Comparison of ENCODE assay signal across 10 cellular contexts in genomic region chr17:74282274-74282586, GRCh38. TPM values are rescaled to one million over a fixed set of nuclear protein-coding genes. Genes with fewer than 3 reads are reported as not detected.
DNase-seq lines count a peak whose midpoint lies in the region; ATAC-seq, FAIRE-seq and TF ChIP-seq lines count a peak whose summit lies in the region.
"Not testable (repeated sequence)": the region's sequence is repeated elsewhere in the genome, so short reads cannot be mapped to it uniquely, and the experiment has no call there.
"Had no signal": no experiment of that assay in that cellular context is flagged by ENCODE, and none has a peak within 500 bp of the region (broad histone marks: within the 10 kb centered on the region; RNA-seq: fewer than 3 reads in every experiment).

No MANE protein-coding gene starts in this region.

- H3K4me1 ChIP-seq in CD8-positive, alpha-beta memory T cell (ENCODE audit: insufficient read depth, low read length): peaks cover 59% of the 10 kb centered on the region
- not testable (repeated sequence) for H3K4me1 ChIP-seq in keratinocyte (ENCODE audit: control insufficient read depth, extremely low read depth, insufficient read depth, low read length)

- not testable (repeated sequence) for H3K36me3 ChIP-seq in CD8-positive, alpha-beta memory T cell (ENCODE audit: insufficient read depth, low read length); keratinocyte (ENCODE audit: control insufficient read depth in 2 of 2, extremely low read depth in 1 of 2, insufficient read depth in 2 of 2, low read length in 2 of 2)

- ATAC-seq in activated CD8-positive, alpha-beta memory T cell treated with anti-CD3 and anti-CD28 coated beads, Interleukin-2, amount 10 ng/mL, durations not matched to agents 7 days and 5 days; central memory CD8-positive, alpha-beta T cell (replicated peaks; ENCODE audit: extremely low read depth, poor library complexity, severe bottlenecking): not testable (repeated sequence)

- not testable (repeated sequence) for H3K79me2 ChIP-seq in keratinocyte (ENCODE audit: control insufficient read depth, insufficient read depth, low read length)

- H3K27me3 ChIP-seq in CD8-positive, alpha-beta memory T cell (ENCODE audit: insufficient read depth, low read length, poor library complexity, severe bottlenecking); keratinocyte (ENCODE audit: control insufficient read depth, extremely low read depth, insufficient read depth, low read length): not testable (repeated sequence)

- peak overlapping the region; percentile 71 for H3K27ac ChIP-seq in CD8-positive, alpha-beta memory T cell (ENCODE audit: low read depth, low read length)
- H3K27ac ChIP-seq in keratinocyte (ENCODE audit: control insufficient read depth, insufficient read depth, low read length): peak overlapping the region; percentile 22

- not testable (repeated sequence) for H3K4me2 ChIP-seq in keratinocyte (ENCODE audit: control insufficient read depth, extremely low read depth, insufficient read depth, low read depth, low read length)

- H3K9me3 Mint-ChIP-seq in CD8-positive, alpha-beta memory T cell; T-helper 2 cell treated with Interferon-gamma antibody and Interleukin-4, amounts not matched to agents 5 μg/mL and 100 μg/mL, for 36 hours; activated CD8-positive, alpha-beta memory T cell treated with anti-CD3 and anti-CD28 coated beads, Interleukin-2, amount 10 ng/mL, durations not matched to agents 7 days and 5 days (ENCODE audit: low read depth); activated naive CD4-positive, alpha-beta T cell treated with anti-CD3 and anti-CD28 coated beads, Interleukin-2, amount 50 U/mL, for 24 hours; central memory CD8-positive, alpha-beta T cell; stimulated activated naive CD8-positive, alpha-beta T cell treated with anti-CD3 and anti-CD28 coated beads, Interleukin-15, Interleukin-2, amounts not matched to agents 100 ng/mL and 50 ng/mL, for 24 hours: not testable (repeated sequence)

- not testable (repeated sequence) for H3K9me3 ChIP-seq in CD8-positive, alpha-beta memory T cell (ENCODE audit: low read length); keratinocyte (ENCODE audit: control insufficient read depth, low read depth, low read length)

- peak overlapping the region in 5 of 7 donors; percentile 33 to 87 (median 76) for H3K4me3 Mint-ChIP-seq in CD8-positive, alpha-beta memory T cell
- H3K4me3 Mint-ChIP-seq in T-helper 2 cell treated with Interferon-gamma antibody and Interleukin-4, amounts not matched to agents 5 μg/mL and 100 μg/mL, for 36 hours: peak overlapping the region; percentile 79
- H3K4me3 Mint-ChIP-seq in activated CD8-positive, alpha-beta memory T cell treated with anti-CD3 and anti-CD28 coated beads, Interleukin-2, amount 10 ng/mL, durations not matched to agents 7 days and 5 days; activated naive CD4-positive, alpha-beta T cell treated with anti-CD3 and anti-CD28 coated beads, Interleukin-2, amount 50 U/mL, for 24 hours; stimulated activated naive CD8-positive, alpha-beta T cell treated with anti-CD3 and anti-CD28 coated beads, Interleukin-15, Interleukin-2, amounts not matched to agents 100 ng/mL and 50 ng/mL, for 24 hours: not testable (repeated sequence)
- peak overlapping the region; percentile 38 for H3K4me3 Mint-ChIP-seq in central memory CD8-positive, alpha-beta T cell

- dilution Hi-C loops in keratinocyte (cut with MboI; ENCODE audit: extremely low pct_ligation_motif_present, low sequenced_read_pairs): not testable (repeated sequence)

- H3K4me3 ChIP-seq in CD8-positive, alpha-beta memory T cell (ENCODE audit: low read length); keratinocyte (ENCODE audit: control insufficient read depth in 2 of 3, extremely low read depth in 1 of 3, insufficient read depth in 2 of 3, low read depth in 1 of 3, low read length in 3 of 3): not testable (repeated sequence)

- H4K20me1 ChIP-seq in keratinocyte (ENCODE audit: control insufficient read depth, extremely low read depth, insufficient read depth, low read length): not testable (repeated sequence)

- H3K27ac Mint-ChIP-seq in CD8-positive, alpha-beta memory T cell: peak overlapping the region; percentile 72 to 100 (median 98)
- peak overlapping the region; percentile 100 for H3K27ac Mint-ChIP-seq in T-helper 2 cell treated with Interferon-gamma antibody and Interleukin-4, amounts not matched to agents 5 μg/mL and 100 μg/mL, for 36 hours
- peak overlapping the region; percentile 98 for H3K27ac Mint-ChIP-seq in activated CD8-positive, alpha-beta memory T cell treated with anti-CD3 and anti-CD28 coated beads, Interleukin-2, amount 10 ng/mL, durations not matched to agents 7 days and 5 days
- H3K27ac Mint-ChIP-seq in activated naive CD4-positive, alpha-beta T cell treated with anti-CD3 and anti-CD28 coated beads, Interleukin-2, amount 50 U/mL, for 24 hours: peak overlapping the region; percentile 68
- peak overlapping the region; percentile 87 for H3K27ac Mint-ChIP-seq in central memory CD8-positive, alpha-beta T cell (ENCODE audit: low read depth)
- peak overlapping the region; percentile 98 for H3K27ac Mint-ChIP-seq in stimulated activated naive CD8-positive, alpha-beta T cell treated with anti-CD3 and anti-CD28 coated beads, Interleukin-15, Interleukin-2, amounts not matched to agents 100 ng/mL and 50 ng/mL, for 24 hours

- H3K27me3 Mint-ChIP-seq in CD8-positive, alpha-beta memory T cell; T-helper 2 cell treated with Interferon-gamma antibody and Interleukin-4, amounts not matched to agents 5 μg/mL and 100 μg/mL, for 36 hours (ENCODE audit: low read depth); activated CD8-positive, alpha-beta memory T cell treated with anti-CD3 and anti-CD28 coated beads, Interleukin-2, amount 10 ng/mL, durations not matched to agents 7 days and 5 days; activated naive CD4-positive, alpha-beta T cell treated with anti-CD3 and anti-CD28 coated beads, Interleukin-2, amount 50 U/mL, for 24 hours; central memory CD8-positive, alpha-beta T cell; stimulated activated naive CD8-positive, alpha-beta T cell treated with anti-CD3 and anti-CD28 coated beads, Interleukin-15, Interleukin-2, amounts not matched to agents 100 ng/mL and 50 ng/mL, for 24 hours: not testable (repeated sequence)

- H3K36me3 Mint-ChIP-seq in CD8-positive, alpha-beta memory T cell; T-helper 2 cell treated with Interferon-gamma antibody and Interleukin-4, amounts not matched to agents 5 μg/mL and 100 μg/mL, for 36 hours (ENCODE audit: low read depth); activated CD8-positive, alpha-beta memory T cell treated with anti-CD3 and anti-CD28 coated beads, Interleukin-2, amount 10 ng/mL, durations not matched to agents 7 days and 5 days; activated naive CD4-positive, alpha-beta T cell treated with anti-CD3 and anti-CD28 coated beads, Interleukin-2, amount 50 U/mL, for 24 hours; stimulated activated naive CD8-positive, alpha-beta T cell treated with anti-CD3 and anti-CD28 coated beads, Interleukin-15, Interleukin-2, amounts not matched to agents 100 ng/mL and 50 ng/mL, for 24 hours (ENCODE audit: low read depth): not testable (repeated sequence)
- peaks cover 18% of the 10 kb centered on the region for H3K36me3 Mint-ChIP-seq in central memory CD8-positive, alpha-beta T cell (ENCODE audit: insufficient read depth)

- not testable (repeated sequence) for H3K9ac ChIP-seq in keratinocyte (ENCODE audit: control insufficient read depth, extremely low read depth, insufficient read depth, low read length)

- not testable (repeated sequence) for FAIRE-seq in keratinocyte (lab: Jason Lieb, UNC)

- not testable (repeated sequence) for H2AFZ ChIP-seq in keratinocyte (ENCODE audit: control insufficient read depth, low read length)

- POLR2A ChIA-PET in CD8-positive, alpha-beta memory T cell (lab: Charles Lee): not testable (repeated sequence)

- not testable (repeated sequence) for TF ChIP-seq CTCF in keratinocyte (optimal IDR thresholded peaks at IDR 0.05 in 1 of 3, IDR thresholded peaks at IDR 0.05 in 1 of 3, conservative IDR thresholded peaks at IDR 0.05 in 1 of 3; ENCODE audit: extremely low read depth in 1 of 3, insufficient read depth in 2 of 3, low read length in 3 of 3)

- not testable (repeated sequence) for H3K9me1 ChIP-seq in keratinocyte (ENCODE audit: control insufficient read depth, extremely low read depth, insufficient read depth, low read length)

- CTCF ChIA-PET in CD8-positive, alpha-beta memory T cell (lab: Charles Lee): interaction anchor here (0.9 to 8.3 kb wide), 7 partner anchors 13 to 79 kb away, joined by 3 to 52 read pairs (median 4); partner anchors contain the start of genes RPL38 and TTYH2
- CTCF ChIA-PET in activated CD8-positive, alpha-beta memory T cell treated with anti-CD3 and anti-CD28 coated beads, Interleukin-2, amount 10 ng/mL, durations not matched to agents 7 days and 5 days (lab: Charles Lee): interaction anchor here (1.1 to 3.8 kb wide), 4 partner anchors 15 to 175 kb away, joined by 3 to 45 read pairs (median 7); partner anchors contain the start of gene TTYH2

- not testable (repeated sequence) for DNase-seq in CD8-positive, alpha-beta memory T cell; T-helper 2 cell treated with Interferon-gamma antibody and Interleukin-4, amounts not matched to agents 5 μg/mL and 100 μg/mL, for 36 hours (ENCODE audit: low spot score); activated CD8-positive, alpha-beta memory T cell treated with anti-CD3 and anti-CD28 coated beads, Interleukin-2, amount 10 ng/mL, durations not matched to agents 7 days and 5 days; central memory CD8-positive, alpha-beta T cell (ENCODE audit: low spot score in 2 of 2); keratinocyte (ENCODE audit: low read depth, low spot score)

- H3K4me1 Mint-ChIP-seq in CD8-positive, alpha-beta memory T cell: peaks cover 42 to 76% (median 55%) of the 10 kb centered on the region in 3 donors
- H3K4me1 Mint-ChIP-seq in T-helper 2 cell treated with Interferon-gamma antibody and Interleukin-4, amounts not matched to agents 5 μg/mL and 100 μg/mL, for 36 hours (ENCODE audit: low read depth): peaks cover 50% of the 10 kb centered on the region
- peaks cover 56% of the 10 kb centered on the region for H3K4me1 Mint-ChIP-seq in activated CD8-positive, alpha-beta memory T cell treated with anti-CD3 and anti-CD28 coated beads, Interleukin-2, amount 10 ng/mL, durations not matched to agents 7 days and 5 days
- H3K4me1 Mint-ChIP-seq in activated naive CD4-positive, alpha-beta T cell treated with anti-CD3 and anti-CD28 coated beads, Interleukin-2, amount 50 U/mL, for 24 hours: peaks cover 32% of the 10 kb centered on the region
- peaks cover 47% of the 10 kb centered on the region for H3K4me1 Mint-ChIP-seq in central memory CD8-positive, alpha-beta T cell
- H3K4me1 Mint-ChIP-seq in stimulated activated naive CD8-positive, alpha-beta T cell treated with anti-CD3 and anti-CD28 coated beads, Interleukin-15, Interleukin-2, amounts not matched to agents 100 ng/mL and 50 ng/mL, for 24 hours (ENCODE audit: low read depth): peaks cover 57% of the 10 kb centered on the region

RNA-seq across cellular contexts. Expression of gene DNAI2, which starts 8.2 kb away (rescaled TPM):
- under 1 TPM; 0.35 to 0.37 TPM for total RNA-seq in CD8-positive, alpha-beta memory T cell
- polyA plus RNA-seq in CD8-positive, alpha-beta memory T cell: 0.60 TPM
- 1 to 10 TPM in 1 of 2 experiments, under 1 TPM in 1; 0.35 to 1.3 TPM for total RNA-seq in activated CD8-positive, alpha-beta memory T cell treated with anti-CD3 and anti-CD28 coated beads, Interleukin-2, amount 10 ng/mL, durations not matched to agents 7 days and 5 days
- polyA plus RNA-seq in keratinocyte: not detected in 3 replicates
- polyA plus RNA-seq in keratinocyte (2011; ENCODE audit: low read depth): not detected
- not detected in 2 replicates for polyA plus RNA-seq in keratinocyte (2011; cell fraction: cytosol; rRNA removed)
- polyA plus RNA-seq in keratinocyte (2011; cell fraction: nucleus; rRNA removed): not detected in 2 replicates
- polyA plus RNA-seq in keratinocyte (2012; ENCODE audit: low replicate concordance): not detected in 2 replicates
- not detected in 3 replicates for polyA minus RNA-seq in keratinocyte
- polyA minus RNA-seq in keratinocyte (2011; cell fraction: cytosol; rRNA and poly(A)+ RNA removed): not detected
- not detected in 2 replicates for polyA minus RNA-seq in keratinocyte (2011; cell fraction: nucleus; rRNA and poly(A)+ RNA removed)
- total RNA-seq: H9, HepG2, Right ventricle myocardium inferior had no signal
- polyA plus RNA-seq: HepG2 had no signal

RNA-seq across cellular contexts. Expression of gene KIF19, which starts 43.8 kb away (rescaled TPM):
- under 1 TPM; 0.20 to 0.24 TPM for total RNA-seq in CD8-positive, alpha-beta memory T cell
- 3.4 TPM for polyA plus RNA-seq in CD8-positive, alpha-beta memory T cell
- total RNA-seq in activated CD8-positive, alpha-beta memory T cell treated with anti-CD3 and anti-CD28 coated beads, Interleukin-2, amount 10 ng/mL, durations not matched to agents 7 days and 5 days: 1 to 10 TPM in 1 of 2 experiments, under 1 TPM in 1; 0.42 to 1.6 TPM
- not detected in 3 replicates for polyA plus RNA-seq in keratinocyte
- polyA plus RNA-seq in keratinocyte (2011; ENCODE audit: low read depth): not detected
- not detected in 2 replicates for polyA plus RNA-seq in keratinocyte (2011; cell fraction: cytosol; rRNA removed)
- not detected in 2 replicates for polyA plus RNA-seq in keratinocyte (2011; cell fraction: nucleus; rRNA removed)
- polyA plus RNA-seq in keratinocyte (2012; ENCODE audit: low replicate concordance): not detected in 2 replicates
- not detected in 3 replicates for polyA minus RNA-seq in keratinocyte
- polyA minus RNA-seq in keratinocyte (2011; cell fraction: cytosol; rRNA and poly(A)+ RNA removed): not detected
- polyA minus RNA-seq in keratinocyte (2011; cell fraction: nucleus; rRNA and poly(A)+ RNA removed): not detected in 2 replicates
- total RNA-seq: HepG2 had no signal
- polyA plus RNA-seq: HepG2 had no signal
